In the genomic region with DNA sequence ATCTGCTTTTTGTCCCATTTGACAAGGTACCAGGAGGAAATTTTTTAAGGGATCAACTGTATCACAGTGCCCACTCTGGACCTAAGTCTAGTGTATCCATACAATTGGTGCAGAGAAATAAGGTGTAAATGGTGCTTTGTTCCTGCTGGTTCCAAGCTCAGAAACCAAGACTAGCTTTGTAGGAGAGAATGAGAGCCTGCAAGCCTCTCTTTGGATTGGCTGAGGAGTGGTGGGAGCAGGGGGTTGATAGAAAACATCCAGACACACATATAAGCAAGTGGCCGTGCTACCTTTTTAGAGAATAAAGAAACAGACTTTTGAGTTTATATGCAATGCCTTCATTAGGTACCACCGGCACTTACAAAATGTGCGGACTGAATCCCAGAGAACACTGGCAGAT, we compare ENCODE assay signal across 29 cellular contexts. TPM values are rescaled to one million over a fixed set of nuclear protein-coding genes. Genes with fewer than 3 reads are reported as not detected.
"Had no signal": no experiment of that assay in that cellular context is flagged by ENCODE, and none has a peak within 500 bp of the region (broad histone marks: within the 10 kb centered on the region; RNA-seq: fewer than 3 reads in every experiment).

No MANE protein-coding gene starts in this region.

- DNase-seq: nephron progenitor cell; occipital lobe; ovary; psoas muscle; right cardiac atrium; right lobe of liver; sigmoid colon; small intestine; stimulated activated CD4-positive, alpha-beta T cell treated with anti-CD3 and anti-CD28 coated beads, Interleukin-15, amount 100 ng/mL, for 24 hours; stimulated activated CD4-positive, alpha-beta T cell treated with anti-CD3 and anti-CD28 coated beads, Interleukin-2, amount 100 ng/mL, for 24 hours; stimulated activated CD4-positive, alpha-beta T cell treated with anti-CD3 and anti-CD28 coated beads, Interleukin-2, amount 100 ng/mL, for 48 hours; stimulated activated CD4-positive, alpha-beta T cell treated with anti-CD3 and anti-CD28 coated beads, Interleukin-4, amount 100 ng/mL, for 24 hours; stimulated activated naive B cell treated with anti-CD40 and anti-IgM and Interleukin-4, amounts not matched to agents 10 μg/mL and 1 μg/mL and 100 μg/mL, for 72 hours; stimulated activated naive CD4-positive, alpha-beta T cell treated with Interleukin-2 at 50 U/mL for 16 hours; stomach; thyroid gland; trophoblast cell; upper lobe of left lung had no signal

- H2AFZ ChIP-seq: parathyroid adenoma had no signal

- H3K27me3 Mint-ChIP-seq: natural killer cell treated with Interleukin-12 subunit alpha and Interleukin-12 subunit beta and Interleukin-15 and Interleukin-18, amount 100 ng/mL, for 72 hours; stimulated activated naive B cell treated with anti-CD40 and anti-IgM and Interleukin-4, amounts not matched to agents 10 μg/mL and 1 μg/mL and 100 μg/mL, for 72 hours; stimulated activated naive CD8-positive, alpha-beta T cell treated with anti-CD3 and anti-CD28 coated beads, Interleukin-15, Interleukin-2, amounts not matched to agents 100 ng/mL and 50 ng/mL, for 24 hours had no signal

- H3K79me2 ChIP-seq: parathyroid adenoma had no signal

- H3K4me3 Mint-ChIP-seq: natural killer cell treated with Interleukin-12 subunit alpha and Interleukin-12 subunit beta and Interleukin-15 and Interleukin-18, amount 100 ng/mL, for 72 hours; nephron progenitor cell; neural crest cell; stimulated activated effector memory CD8-positive, alpha-beta T cell treated with anti-CD3 and anti-CD28 coated beads, Interleukin-12 subunit alpha, Interleukin-12 subunit beta, amount 100 ng/mL, for 72 hours; stimulated activated naive B cell treated with anti-CD40 and anti-IgM and Interleukin-4, amounts not matched to agents 10 μg/mL and 1 μg/mL and 100 μg/mL, for 72 hours; stimulated activated naive CD8-positive, alpha-beta T cell treated with anti-CD3 and anti-CD28 coated beads, Interleukin-15, Interleukin-2, amounts not matched to agents 100 ng/mL and 50 ng/mL, for 24 hours had no signal

- H3K4me1 Mint-ChIP-seq: neural crest cell; stimulated activated effector memory CD8-positive, alpha-beta T cell treated with anti-CD3 and anti-CD28 coated beads, Interleukin-12 subunit alpha, Interleukin-12 subunit beta, amount 100 ng/mL, for 72 hours had no signal

- H3K27me3 ChIP-seq: ovary, right lobe of liver, sigmoid colon, stomach, thyroid gland, tibial nerve, upper lobe of left lung, vagina had no signal

- H3K27ac ChIP-seq: ovary, parathyroid adenoma, psoas muscle, right lobe of liver, sigmoid colon, stomach, thoracic aorta, thyroid gland, tibial nerve, upper lobe of left lung, vagina had no signal

- H3K9ac ChIP-seq: parathyroid adenoma had no signal

- H3K4me3 ChIP-seq: ovary, right lobe of liver, sigmoid colon, stomach, thoracic aorta, thyroid gland, tibial nerve, upper lobe of left lung, vagina had no signal

- ATAC-seq: natural killer cell treated with Interleukin-12 subunit alpha and Interleukin-12 subunit beta and Interleukin-15 and Interleukin-18, amount 100 ng/mL, for 72 hours; right cardiac atrium; right lobe of liver; stimulated activated effector memory CD8-positive, alpha-beta T cell treated with anti-CD3 and anti-CD28 coated beads, Interleukin-12 subunit alpha, Interleukin-12 subunit beta, amount 100 ng/mL, for 72 hours; stimulated activated naive B cell treated with anti-CD40 and anti-IgM and Interleukin-4, amounts not matched to agents 10 μg/mL and 1 μg/mL and 100 μg/mL, for 72 hours had no signal

- H3K4me1 ChIP-seq: parathyroid adenoma, right lobe of liver, sigmoid colon, stomach, thyroid gland, tibial nerve, upper lobe of left lung, vagina had no signal

- H3K27ac Mint-ChIP-seq: natural killer cell treated with Interleukin-12 subunit alpha and Interleukin-12 subunit beta and Interleukin-15 and Interleukin-18, amount 100 ng/mL, for 72 hours; nephron progenitor cell; progenitor cell of endocrine pancreas; stimulated activated effector memory CD8-positive, alpha-beta T cell treated with anti-CD3 and anti-CD28 coated beads, Interleukin-12 subunit alpha, Interleukin-12 subunit beta, amount 100 ng/mL, for 72 hours; stimulated activated naive B cell treated with anti-CD40 and anti-IgM and Interleukin-4, amounts not matched to agents 10 μg/mL and 1 μg/mL and 100 μg/mL, for 72 hours; stimulated activated naive CD8-positive, alpha-beta T cell treated with anti-CD3 and anti-CD28 coated beads, Interleukin-15, Interleukin-2, amounts not matched to agents 100 ng/mL and 50 ng/mL, for 24 hours had no signal

- H3K9me3 Mint-ChIP-seq: natural killer cell treated with Interleukin-12 subunit alpha and Interleukin-12 subunit beta and Interleukin-15 and Interleukin-18, amount 100 ng/mL, for 72 hours; nephron progenitor cell; neural crest cell; stimulated activated naive B cell treated with anti-CD40 and anti-IgM and Interleukin-4, amounts not matched to agents 10 μg/mL and 1 μg/mL and 100 μg/mL, for 72 hours; stimulated activated naive CD8-positive, alpha-beta T cell treated with anti-CD3 and anti-CD28 coated beads, Interleukin-15, Interleukin-2, amounts not matched to agents 100 ng/mL and 50 ng/mL, for 24 hours had no signal

- H3K9me3 ChIP-seq: ovary, psoas muscle, right lobe of liver, sigmoid colon, stomach, thoracic aorta, thyroid gland, tibial nerve, upper lobe of left lung, vagina had no signal

- H3K36me3 Mint-ChIP-seq: natural killer cell treated with Interleukin-12 subunit alpha and Interleukin-12 subunit beta and Interleukin-15 and Interleukin-18, amount 100 ng/mL, for 72 hours; stimulated activated effector memory CD8-positive, alpha-beta T cell treated with anti-CD3 and anti-CD28 coated beads, Interleukin-12 subunit alpha, Interleukin-12 subunit beta, amount 100 ng/mL, for 72 hours; stimulated activated naive B cell treated with anti-CD40 and anti-IgM and Interleukin-4, amounts not matched to agents 10 μg/mL and 1 μg/mL and 100 μg/mL, for 72 hours had no signal

- H3K36me3 ChIP-seq: ovary, right lobe of liver, sigmoid colon, stomach, thoracic aorta, thyroid gland, tibial nerve, upper lobe of left lung, vagina had no signal

RNA-seq across cellular contexts. Expression of a gene that starts 45.8 kb away (rescaled TPM):
- total RNA-seq: natural killer cell treated with Interleukin-12 subunit alpha and Interleukin-12 subunit beta and Interleukin-15 and Interleukin-18, amount 100 ng/mL, for 72 hours; osteoblast; ovary; progenitor cell of endocrine pancreas; subcutaneous adipose tissue; thyroid gland; tibial nerve; upper lobe of left lung; vagina had no signal
